In the genomic region with DNA sequence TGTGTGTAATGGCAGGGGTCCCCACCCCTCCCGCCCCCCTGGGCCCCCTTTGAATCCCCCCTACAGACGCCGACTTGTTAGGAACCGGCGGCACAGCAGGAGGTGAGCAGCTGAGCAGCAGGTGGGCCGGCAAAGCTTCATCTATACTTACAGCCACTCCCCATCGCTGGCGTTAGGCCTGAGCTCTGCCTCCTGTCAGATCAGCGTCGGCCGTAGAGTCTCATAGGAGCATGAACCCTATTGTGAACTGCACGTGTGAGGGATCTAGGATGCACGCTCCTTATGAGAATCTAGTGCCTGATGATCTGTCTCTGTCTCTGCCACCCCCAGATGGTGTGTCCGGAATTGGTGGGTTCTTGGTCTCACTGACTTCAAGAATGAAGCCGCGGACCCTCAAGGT, we compare ENCODE assay signal across 12 cellular contexts. TPM values are rescaled to one million over a fixed set of nuclear protein-coding genes. Genes with fewer than 3 reads are reported as not detected.
DNase-seq lines count a peak whose midpoint lies in the region; ATAC-seq and TF ChIP-seq lines count a peak whose summit lies in the region.
"Had no signal": no experiment of that assay in that cellular context is flagged by ENCODE, and none has a peak within 500 bp of the region (broad histone marks: within the 10 kb centered on the region; RNA-seq: fewer than 3 reads in every experiment).

No MANE protein-coding gene starts in this region.

- no peaks in the 10 kb centered on the region for H3K36me3 ChIP-seq in colonic mucosa
- H3K36me3 ChIP-seq: right atrium auricular region had no signal

- peaks cover 2% of the 10 kb centered on the region for H3K4me1 Mint-ChIP-seq in activated CD4-positive, alpha-beta memory T cell treated with anti-CD3 and anti-CD28 coated beads, Interleukin-2, amount 10 ng/mL, durations not matched to agents 7 days and 5 days
- peaks cover 6 to 11% (median 6%) of the 10 kb centered on the region in 3 donors for H3K4me1 Mint-ChIP-seq in naive B cell
- peaks cover 6% of the 10 kb centered on the region for H3K4me1 Mint-ChIP-seq in type B pancreatic cell (ENCODE audit: unreplicated experiment)

- peaks cover 4% of the 10 kb centered on the region for H3K27me3 Mint-ChIP-seq in activated CD4-positive, alpha-beta memory T cell treated with anti-CD3 and anti-CD28 coated beads, Interleukin-2, amount 10 ng/mL, durations not matched to agents 7 days and 5 days
- H3K27me3 Mint-ChIP-seq in naive B cell (peaks cover 0 to 9% (median 8%) of the 10 kb centered on the region in 3 donors), type B pancreatic cell (peaks cover 11% of the 10 kb centered on the region)

- no peak overlapping the region for H3K9ac ChIP-seq in colonic mucosa (ENCODE audit: low read depth in 2 of 2, low read length in 2 of 2)

- H3K27me3 ChIP-seq in colonic mucosa, result no peaks in the 10 kb centered on the region
- H3K27me3 ChIP-seq: right atrium auricular region had no signal

- peak overlapping the region; percentile 69 for H3K27ac Mint-ChIP-seq in activated CD4-positive, alpha-beta memory T cell treated with anti-CD3 and anti-CD28 coated beads, Interleukin-2, amount 10 ng/mL, durations not matched to agents 7 days and 5 days
- H3K27ac Mint-ChIP-seq in naive B cell (peak overlapping the region in 1 of 6 donors; percentile 2), type B pancreatic cell (no peak overlapping the region)

- H3K36me3 Mint-ChIP-seq in activated CD4-positive, alpha-beta memory T cell treated with anti-CD3 and anti-CD28 coated beads, Interleukin-2, amount 10 ng/mL, durations not matched to agents 7 days and 5 days (ENCODE audit: low read depth), result no peaks in the 10 kb centered on the region
- H3K36me3 Mint-ChIP-seq in naive B cell, result no peaks in the 10 kb centered on the region
- H3K36me3 Mint-ChIP-seq in type B pancreatic cell, result no peaks in the 10 kb centered on the region

- ATAC-seq in naive B cell (ENCODE audit: low read depth in 2 of 2), result peak; percentile 58 to 70
- ATAC-seq: A549 had no signal

- DNase-seq in NCI-H1092 treated with DMSO at 0.1 percent for 48 hours (lab: John Stamatoyannopoulos, UW) (peak; percentile 40), NCI-H1092 (lab: John Stamatoyannopoulos, UW) (no peak), NCI-H146 (lab: John Stamatoyannopoulos, UW) (peak; percentile 59), naive B cell (no peak), D341Med (ENCODE audit: low spot score) (no peak), colonic mucosa (no peak), type B pancreatic cell (ENCODE audit: extremely low spot score, unreplicated experiment) (no peak)
- DNase-seq in activated CD4-positive, alpha-beta memory T cell treated with anti-CD3 and anti-CD28 coated beads, Interleukin-2, amount 10 ng/mL, durations not matched to agents 7 days and 5 days, result no peak
- DNase-seq: KBM-7 had no signal

- peak overlapping the region; percentile 70 for H3K4me3 Mint-ChIP-seq in activated CD4-positive, alpha-beta memory T cell treated with anti-CD3 and anti-CD28 coated beads, Interleukin-2, amount 10 ng/mL, durations not matched to agents 7 days and 5 days
- H3K4me3 Mint-ChIP-seq in naive B cell (peak overlapping the region; percentile 64 to 88 (median 82)), type B pancreatic cell (no peak overlapping the region)

- POLR2A ChIA-PET in activated CD4-positive, alpha-beta memory T cell treated with anti-CD3 and anti-CD28 coated beads, Interleukin-2, amount 10 ng/mL, durations not matched to agents 7 days and 5 days (lab: Charles Lee), result interaction anchor here (1.1 to 1.5 kb wide), 2 partner anchors 14 to 86 kb away, joined by 3 to 4 read pairs; no protein-coding TSS in a partner anchor

- H3K9me3 Mint-ChIP-seq in activated CD4-positive, alpha-beta memory T cell treated with anti-CD3 and anti-CD28 coated beads, Interleukin-2, amount 10 ng/mL, durations not matched to agents 7 days and 5 days, result no peaks in the 10 kb centered on the region
- peaks cover 0 to 6% (median 0%) of the 10 kb centered on the region in 7 donors for H3K9me3 Mint-ChIP-seq in naive B cell
- H3K9me3 Mint-ChIP-seq in type B pancreatic cell, result peaks cover 4% of the 10 kb centered on the region

- no peak overlapping the region for H3K27ac ChIP-seq in colonic mucosa
- H3K27ac ChIP-seq: A549, right atrium auricular region had no signal

- intact Hi-C loops in colonic mucosa (cut with DNase I), result no loop called here

- TF ChIP-seq CTCF in colonic mucosa (IDR thresholded peaks at IDR 0.05) (no peak), type B pancreatic cell (conservative IDR thresholded peaks at IDR 0.05) (no peak)

- CTCF ChIA-PET in activated CD4-positive, alpha-beta memory T cell treated with anti-CD3 and anti-CD28 coated beads, Interleukin-2, amount 10 ng/mL, durations not matched to agents 7 days and 5 days (lab: Charles Lee), result no interaction called here

- H3K4me1 ChIP-seq in colonic mucosa, result no peaks in the 10 kb centered on the region
- H3K4me1 ChIP-seq: A549, right atrium auricular region had no signal

- no peaks in the 10 kb centered on the region for H3K9me3 ChIP-seq in colonic mucosa
- H3K9me3 ChIP-seq: A549, right atrium auricular region had no signal

- H3K4me3 ChIP-seq in colonic mucosa, result no peak overlapping the region
- H3K4me3 ChIP-seq: A549, lung had no signal

RNA-seq across cellular contexts. Expression of a gene that starts 14.9 kb away (rescaled TPM):
- 10 to 100 TPM; 70.7 to 73.1 TPM for total RNA-seq in activated CD4-positive, alpha-beta memory T cell treated with anti-CD3 and anti-CD28 coated beads, Interleukin-2, amount 10 ng/mL, durations not matched to agents 7 days and 5 days
- 10 to 100 TPM; 46.1 to 64.6 (median 61.0) TPM for polyA plus RNA-seq in naive B cell (ENCODE audit: low read depth in 6 of 6)
- total RNA-seq in colonic mucosa, result 10 to 100 TPM; 48.1 to 60.7 TPM
- total RNA-seq in type B pancreatic cell (ENCODE audit: low replicate concordance), result 33.5 and 37.9 TPM in 2 replicates

Comparison
In these comparisons a context has a peak if more than half of its experiments do, and no peak if none do; other contexts are left out.
1. DNase-seq: peak in NCI-H1092 treated with DMSO at 0.1 percent for 48 hours (single experiment) and NCI-H146 (single experiment); none in NCI-H1092 (single experiment), activated CD4-positive, alpha-beta memory T cell treated with anti-CD3 and anti-CD28 coated beads, Interleukin-2, amount 10 ng/mL, durations not matched to agents 7 days and 5 days (single experiment), naive B cell (single experiment), D341Med (single experiment), colonic mucosa (single experiment) and type B pancreatic cell (single experiment).